Comparison of ENCODE assay signal across 1 cellular context in genomic region chr12:66713984-66714383, GRCh38.
TF ChIP-seq lines count a peak whose summit lies in the region.

No MANE protein-coding gene starts in this region.

TF ChIP-seq in GM23338, 12 proteins besides CTCF, POLR2A, EP300 and RAD21 (continued from another document):
- TF ChIP-seq ZNF462 (CRISPR knock-in tag; IDR thresholded peaks at IDR 0.05) (no peak), ZNF114 (CRISPR knock-in tag; IDR thresholded peaks at IDR 0.05) (no peak), CREB1 (CRISPR knock-in tag; IDR thresholded peaks at IDR 0.05; ENCODE audit: low read depth) (no peak), EZH2phosphoT487 (IDR thresholded peaks at IDR 0.05; ENCODE audit: unreplicated experiment) (no peak), NANOG (IDR thresholded peaks at IDR 0.05; ENCODE audit: borderline replicate concordance) (no peak), EZH2 (IDR thresholded peaks at IDR 0.05; ENCODE audit: low read depth, unreplicated experiment) (no peak), JUNB (IDR thresholded peaks at IDR 0.05; ENCODE audit: unreplicated experiment) (no peak), ZNF331 (CRISPR knock-in tag; IDR thresholded peaks at IDR 0.05; ENCODE audit: low read depth) (no peak), POLR2AphosphoS5 (IDR thresholded peaks at IDR 0.05; ENCODE audit: low read depth) (no peak), STAT1 (IDR thresholded peaks at IDR 0.05; ENCODE audit: unreplicated experiment) (no peak), REST (IDR thresholded peaks at IDR 0.05; ENCODE audit: unreplicated experiment) (no peak)
